26 cellular contexts compared by ENCODE assay signal in genomic region chr3:111253733-111254132, GRCh38.
"Had no signal": no experiment of that assay in that cellular context is flagged by ENCODE, and none has a peak within 500 bp of the region (broad histone marks: within the 10 kb centered on the region; RNA-seq: fewer than 3 reads in every experiment).

No MANE protein-coding gene starts in this region.

- DNase-seq: dorsolateral prefrontal cortex; effector CD4-positive, alpha-beta T cell; foreskin fibroblast; gastrocnemius medialis; heart left ventricle; left cardiac atrium; left lung; mesenchymal stem cell; mucosa of descending colon; naive B cell; occipital lobe; ovary; posterior cingulate gyrus; psoas muscle; right cardiac atrium; stimulated activated CD4-positive, alpha-beta T cell treated with anti-CD3 and anti-CD28 coated beads, Interleukin-15, amount 100 ng/mL, for 24 hours; stimulated activated CD4-positive, alpha-beta T cell treated with anti-CD3 and anti-CD28 coated beads, Interleukin-2, amount 100 ng/mL, for 48 hours; stimulated activated naive B cell treated with anti-CD40 and anti-IgM and Interleukin-4, amounts not matched to agents 10 μg/mL and 1 μg/mL and 100 μg/mL, for 72 hours; stomach; thyroid gland; trophoblast cell had no signal

- H3K36me3 Mint-ChIP-seq: mesothelial cell of epicardium; naive B cell; stimulated activated naive B cell treated with anti-CD40 and anti-IgM and Interleukin-4, amounts not matched to agents 10 μg/mL and 1 μg/mL and 100 μg/mL, for 72 hours had no signal

- H3K4me3 Mint-ChIP-seq: mesothelial cell of epicardium; naive B cell; stimulated activated naive B cell treated with anti-CD40 and anti-IgM and Interleukin-4, amounts not matched to agents 10 μg/mL and 1 μg/mL and 100 μg/mL, for 72 hours had no signal

- H3K9me3 Mint-ChIP-seq: mesothelial cell of epicardium; stimulated activated naive B cell treated with anti-CD40 and anti-IgM and Interleukin-4, amounts not matched to agents 10 μg/mL and 1 μg/mL and 100 μg/mL, for 72 hours had no signal

- ATAC-seq: esophagus mucosa; gastrocnemius medialis; heart left ventricle; left cardiac atrium; left lung; mucosa of descending colon; psoas muscle; right cardiac atrium; stimulated activated naive B cell treated with anti-CD40 and anti-IgM and Interleukin-4, amounts not matched to agents 10 μg/mL and 1 μg/mL and 100 μg/mL, for 72 hours had no signal

- H3K27ac Mint-ChIP-seq: mesothelial cell of epicardium; naive B cell; stimulated activated naive B cell treated with anti-CD40 and anti-IgM and Interleukin-4, amounts not matched to agents 10 μg/mL and 1 μg/mL and 100 μg/mL, for 72 hours had no signal

- H3K4me1 Mint-ChIP-seq: mesothelial cell of epicardium; naive B cell; stimulated activated naive B cell treated with anti-CD40 and anti-IgM and Interleukin-4, amounts not matched to agents 10 μg/mL and 1 μg/mL and 100 μg/mL, for 72 hours had no signal

- H3K4me3 ChIP-seq: dorsolateral prefrontal cortex, gastrocnemius medialis, heart left ventricle, hepatocyte, left lung, mucosa of descending colon, ovary, psoas muscle, skin epidermis, stomach, thyroid gland, vagina had no signal
